ENCODE assay signal across 19 cellular contexts in genomic region chr17:77151236-77151635, GRCh38. TPM values are rescaled to one million over a fixed set of nuclear protein-coding genes. Genes with fewer than 3 reads are reported as not detected.
DNase-seq lines count a peak whose midpoint lies in the region; ATAC-seq and TF ChIP-seq lines count a peak whose summit lies in the region.
"Had no signal": no experiment of that assay in that cellular context is flagged by ENCODE, and none has a peak within 500 bp of the region (broad histone marks: within the 10 kb centered on the region; RNA-seq: fewer than 3 reads in every experiment).

No MANE protein-coding gene starts in this region.

- H3K9me3 ChIP-seq in heart left ventricle (no peaks in the 10 kb centered on the region), neuronal stem cell (replicated peaks in 1 of 2; ENCODE audit: control insufficient read depth in 2 of 2, insufficient read depth in 1 of 2, low read depth in 1 of 2, low read length in 2 of 2) (no peaks in the 10 kb centered on the region), tibial nerve (no peaks in the 10 kb centered on the region)
- H3K9me3 ChIP-seq: SJCRH30 had no signal

- TF ChIP-seq EP300 in tibial nerve (IDR thresholded peaks at IDR 0.05): peak in 1 of 2 donors; percentile 12

- H3K4me3 ChIP-seq in heart left ventricle (no peak overlapping the region), neuronal stem cell (ENCODE audit: low read length in 2 of 2) (no peak overlapping the region), tibial nerve (no peak overlapping the region)
- H3K4me3 ChIP-seq: coronary artery, K562, SJCRH30 had no signal

- H3K4me1 ChIP-seq in heart left ventricle (peaks cover 5 to 95% (median 67%) of the 10 kb centered on the region in 12 donors), neuronal stem cell (ENCODE audit: control insufficient read depth in 2 of 2, insufficient read depth in 1 of 2, low read depth in 1 of 2, low read length in 2 of 2) (peaks cover 18 to 27% of the 10 kb centered on the region in 2 donors), tibial nerve (peaks cover 5 to 99% (median 28%) of the 10 kb centered on the region in 4 donors)

- DNase-seq in heart left ventricle (no peak), cardiac septum (ENCODE audit: low spot score) (no peak), neuronal stem cell (ENCODE audit: low spot score) (no peak), tibial nerve (ENCODE audit: low spot score in 2 of 2) (no peak), NCI-H524 (lab: John Stamatoyannopoulos, UW) (no peak), SHP77 treated with DMSO at 0.1 percent for 48 hours (lab: John Stamatoyannopoulos, UW) (no peak)
- DNase-seq: 8988T; amniotic stem cell; DMS53; MV-4-11; NCI-H524 treated with DMSO at 0.1 percent for 48 hours; SJCRH30; stimulated activated CD4-positive, alpha-beta T cell treated with anti-CD3 and anti-CD28 coated beads, Interleukin-4, amount 100 ng/mL, for 4 hours; stimulated activated CD8-positive, alpha-beta memory T cell treated with anti-CD3 and anti-CD28 coated beads, Interleukin-4, amount 100 ng/mL, for 48 hours had no signal

- ATAC-seq in heart left ventricle: peak in 1 of 4 donors; percentile 16
- no peak for ATAC-seq in HG03095 (IDR thresholded peaks at IDR 0.05; ENCODE audit: unreplicated experiment)
- ATAC-seq: activated CD4-positive, CD25-positive, alpha-beta regulatory T cell treated with anti-CD3 and anti-CD28 coated beads, Interleukin-2, amount 50 U/mL, for 24 hours; K562 had no signal

- H2BK120ac ChIP-seq in neuronal stem cell (ENCODE audit: low read depth, low read length): no peak overlapping the region

- H4K91ac ChIP-seq in neuronal stem cell (ENCODE audit: low read depth, low read length, poor library complexity): no peak overlapping the region

- H3K27ac ChIP-seq in heart left ventricle (peak overlapping the region in 7 of 12 donors; percentile 18 to 95 (median 87)), cingulate gyrus (ENCODE audit: low read depth, low read length) (peak overlapping the region; percentile 42), neuronal stem cell (replicated peaks; ENCODE audit: low read length) (peak overlapping the region; percentile 18), tibial nerve (peak overlapping the region in 3 of 4 donors; percentile 17 to 94 (median 42))
- H3K27ac ChIP-seq: SJCRH30 had no signal

- H3K36me3 ChIP-seq in heart left ventricle: peaks cover 0 to 75% (median 30%) of the 10 kb centered on the region in 9 donors
- H3K36me3 ChIP-seq in neuronal stem cell (replicated peaks in 1 of 2; ENCODE audit: control insufficient read depth in 2 of 2, insufficient read depth in 2 of 2, low read length in 2 of 2): peaks cover 16 to 76% of the 10 kb centered on the region in 2 donors
- H3K36me3 ChIP-seq in tibial nerve: peaks cover 0 to 11% (median 0%) of the 10 kb centered on the region in 3 donors
- H3K36me3 ChIP-seq: SJCRH30 had no signal

- peaks cover 6% of the 10 kb centered on the region for H3K79me1 ChIP-seq in neuronal stem cell (ENCODE audit: low read depth, low read length)

- H3K27me3 ChIP-seq in heart left ventricle (no peaks in the 10 kb centered on the region), neuronal stem cell (ENCODE audit: control insufficient read depth in 3 of 3, insufficient read depth in 3 of 3, low read depth in 1 of 3, low read length in 3 of 3) (no peaks in the 10 kb centered on the region), tibial nerve (no peaks in the 10 kb centered on the region)
- H3K27me3 ChIP-seq: SJCRH30 had no signal

- H3K23ac ChIP-seq in neuronal stem cell (ENCODE audit: low read depth, low read length, poor library complexity): no peak overlapping the region

- TF ChIP-seq CTCF in heart left ventricle (IDR thresholded peaks at IDR 0.05) (no peak), tibial nerve (IDR thresholded peaks at IDR 0.05) (no peak)

- no peak overlapping the region for H2BK15ac ChIP-seq in neuronal stem cell (ENCODE audit: low read length)

- no peak overlapping the region for H2BK12ac ChIP-seq in neuronal stem cell (ENCODE audit: low read length)

- H3K18ac ChIP-seq in neuronal stem cell (ENCODE audit: low read length): no peak overlapping the region

- H2AK5ac ChIP-seq in neuronal stem cell (ENCODE audit: low read depth, low read length): no peak overlapping the region

- intact Hi-C loops in heart left ventricle (cut with DNase I) (loop anchor here in 2 of 10 donors (5.0 kb wide), 2 partner anchors 36 to 41 kb away; no protein-coding TSS in a partner anchor), cardiac septum (cut with DNase I) (no loop called here)

- TF ChIP-seq POLR2A in heart left ventricle (IDR thresholded peaks at IDR 0.05): no peak
- TF ChIP-seq POLR2A in tibial nerve (IDR thresholded peaks at IDR 0.05): no peak

- no peak overlapping the region for H3K14ac ChIP-seq in neuronal stem cell (ENCODE audit: low read length)

- H3K9ac ChIP-seq in neuronal stem cell (ENCODE audit: low read depth, low read length, poor library complexity): no peak overlapping the region

- no peak overlapping the region for H3K4ac ChIP-seq in neuronal stem cell (ENCODE audit: low read length)

- H3K4me2 ChIP-seq in neuronal stem cell (ENCODE audit: insufficient read depth, low read length, poor library complexity, severe bottlenecking): peak overlapping the region; percentile 21

- 55 to 78% (median 66%) methylated on average over 7 of the region's 7 CpGs for WGBS in heart left ventricle, 4 donors
- no CpG with 5 or more reads among the region's 7 CpGs for WGBS in neuronal stem cell (ENCODE audit: extremely low coverage in 2 of 2, insufficient read length in 2 of 2, insufficient replicate concordance in 1 of 2), 2 donors
- WGBS in tibial nerve, 2 donors: 39 to 54% methylated on average over 7 of the region's 7 CpGs

- no peak overlapping the region for H2AFZ ChIP-seq in neuronal stem cell (ENCODE audit: low read length)

- H4K8ac ChIP-seq in neuronal stem cell (ENCODE audit: low read depth, low read length): no peak overlapping the region

- H2BK5ac ChIP-seq in neuronal stem cell (ENCODE audit: low read length): no peak overlapping the region

RNA-seq across cellular contexts. Expression of gene SEC14L1, which starts 10.5 kb away (rescaled TPM):
- total RNA-seq in heart left ventricle (100 to 1,000 TPM in 1 of 9 donors, 10 to 100 TPM in 8; 43.6 to 116 (median 53.7) TPM), cardiac septum (44.2 TPM), tibial nerve (100 to 1,000 TPM in 2 of 4 donors, 10 to 100 TPM in 2; 51.1 to 113 (median 81.7) TPM)
- polyA plus RNA-seq in heart left ventricle: 10 to 100 TPM; 26.6 to 69.5 TPM
- 103 TPM for polyA plus RNA-seq in neuronal stem cell (2013, experiment 1 of 2)
- 106 TPM for polyA plus RNA-seq in neuronal stem cell (2013, experiment 2 of 2)

Comparison
In these comparisons a context has a peak if more than half of its experiments do, and no peak if none do; other contexts are left out.
1. H3K27ac ChIP-seq: peak in every context shown above with its lines; median percentile 87 in heart left ventricle; 42 in cingulate gyrus; 42 in tibial nerve; 18 in neuronal stem cell.